In the genomic region with DNA sequence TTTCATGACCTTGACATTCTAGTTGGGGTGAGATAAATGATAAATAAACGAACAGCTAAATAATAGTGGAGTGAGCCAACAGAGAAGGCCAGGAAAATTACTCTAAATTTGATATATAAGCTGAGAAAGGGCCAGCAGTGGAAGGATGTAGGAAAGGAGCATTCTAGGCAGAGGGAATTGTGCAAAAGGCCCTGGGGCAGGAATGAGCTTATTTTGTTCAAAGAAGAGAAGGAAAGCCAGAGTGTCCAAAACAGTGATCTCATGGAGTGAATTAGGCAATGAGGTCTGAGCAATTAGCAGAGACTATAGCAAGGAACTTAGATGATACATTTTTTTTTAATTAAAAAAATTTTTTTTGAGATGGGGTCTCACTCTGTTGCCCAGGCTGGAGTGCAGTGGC, we compare ENCODE assay signal across 40 cellular contexts. TPM values are rescaled to one million over a fixed set of nuclear protein-coding genes. Genes with fewer than 3 reads are reported as not detected.
"Had no signal": no experiment of that assay in that cellular context is flagged by ENCODE, and none has a peak within 500 bp of the region (broad histone marks: within the 10 kb centered on the region; RNA-seq: fewer than 3 reads in every experiment).

No MANE protein-coding gene starts in this region.

- H3K36me3 ChIP-seq: adrenal gland, brain microvascular endothelial cell had no signal

- H3K36me3 Mint-ChIP-seq: activated CD4-positive, alpha-beta memory T cell treated with anti-CD3 and anti-CD28 coated beads for 36 hours; activated naive CD4-positive, alpha-beta T cell treated with anti-CD3 and anti-CD28 coated beads, Interleukin-2, amount 50 U/mL, for 72 hours had no signal

- FAIRE-seq: astrocyte, TTC549 had no signal

- H3K4me3 Mint-ChIP-seq: activated B cell treated with CpG ODN at 0.5 μM for 24 hours; activated CD4-positive, alpha-beta memory T cell treated with anti-CD3 and anti-CD28 coated beads for 36 hours; activated CD4-positive, alpha-beta T cell treated with anti-CD3 and anti-CD28 coated beads, Interleukin-2, amount 10 ng/mL, durations not matched to agents 24 days and 14 days; activated CD8-positive, alpha-beta T cell treated with anti-CD3 and anti-CD28 coated beads for 36 hours; activated naive CD4-positive, alpha-beta T cell treated with anti-CD3 and anti-CD28 coated beads for 36 hours; activated naive CD8-positive, alpha-beta T cell treated with anti-CD3 and anti-CD28 coated beads for 36 hours; activated T-cell treated with anti-CD3 and anti-CD28 coated beads, Interleukin-2, amount 50 U/mL, for 4 hours; activated T-cell treated with anti-CD3 and anti-CD28 coated beads, Interleukin-2, amount 50 U/mL, for 72 hours; activated T-helper 1 cell treated with anti-CD3 and anti-CD28 coated beads, Interleukin-12 subunit alpha, Interleukin-12 subunit beta, Interleukin-2, Interleukin-4 antibody, amounts not matched to agents 30 ng/mL and 10 ng/mL and 1 ng/mL, durations not matched to agents 14 hours and 24 hours and 36 hours; activated T-helper 17 cell treated with anti-CD3 and anti-CD28 coated beads, Interleukin-2, amount 50 U/mL, for 72 hours; T-cell; T-helper 17 cell had no signal

- H3K4me1 ChIP-seq: adrenal gland had no signal

- H3K9me3 ChIP-seq: adrenal gland, body of pancreas had no signal

- H3K4me1 Mint-ChIP-seq: activated B cell treated with CpG ODN at 0.5 μM for 24 hours; activated CD4-positive, alpha-beta T cell treated with anti-CD3 and anti-CD28 coated beads, Interleukin-2, amount 10 ng/mL, durations not matched to agents 24 days and 14 days; activated naive CD8-positive, alpha-beta T cell treated with anti-CD3 and anti-CD28 coated beads for 36 hours; activated T-helper 17 cell treated with anti-CD3 and anti-CD28 coated beads, Interleukin-2, amount 50 U/mL, for 72 hours; T-cell; T-helper 17 cell had no signal

- DNase-seq: activated B cell treated with CpG ODN at 0.5 μM for 24 hours; activated CD4-positive, alpha-beta memory T cell treated with anti-CD3 and anti-CD28 coated beads for 36 hours; activated CD4-positive, alpha-beta T cell treated with anti-CD3 and anti-CD28 coated beads for 4 hours; activated CD4-positive, alpha-beta T cell treated with anti-CD3 and anti-CD28 coated beads, Interleukin-2, amount 10 ng/mL, durations not matched to agents 24 days and 14 days; activated CD4-positive, alpha-beta T cell treated with anti-CD3 and anti-CD28 coated beads, Interleukin-2, amount 50 U/mL, for 1 hour; activated CD4-positive, alpha-beta T cell treated with anti-CD3 and anti-CD28 coated beads, Interleukin-2, amount 50 U/mL, for 4 hours; activated CD4-positive, CD25-positive, alpha-beta regulatory T cell treated with anti-CD3 and anti-CD28 coated beads, Interleukin-2, amount 50 U/mL, for 72 hours; activated CD8-positive, alpha-beta memory T cell treated with anti-CD3 and anti-CD28 coated beads, Interleukin-2, amount 50 U/mL, for 4 hours; activated CD8-positive, alpha-beta T cell treated with anti-CD3 and anti-CD28 coated beads for 36 hours; activated effector memory CD4-positive, alpha-beta T cell treated with anti-CD3 and anti-CD28 coated beads, Interleukin-2, amount 50 U/mL, for 16 hours; activated gamma-delta T cell treated with Interleukin-2 at 50 U/mL for 16 hours; activated naive CD4-positive, alpha-beta T cell; activated naive CD4-positive, alpha-beta T cell treated with anti-CD3 and anti-CD28 coated beads for 36 hours; activated naive CD4-positive, alpha-beta T cell treated with anti-CD3 and anti-CD28 coated beads, Interleukin-2, amount 50 U/mL, for 16 hours; activated naive CD8-positive, alpha-beta T cell treated with anti-CD3 and anti-CD28 coated beads for 36 hours; activated T-cell treated with anti-CD3 and anti-CD28 coated beads for 4 hours; activated T-cell treated with anti-CD3 and anti-CD28 coated beads, Interleukin-2, amount 50 U/mL, for 1 hour; activated T-cell treated with anti-CD3 and anti-CD28 coated beads, Interleukin-2, amount 50 U/mL, for 4 hours; activated T-cell treated with anti-CD3 and anti-CD28 coated beads, Interleukin-2, amount 50 U/mL, for 72 hours; adrenal gland; amniotic stem cell; aorta; body of pancreas; brain microvascular endothelial cell; central memory CD4-positive, alpha-beta T cell; cerebellar nuclear complex; T-cell; T-helper 17 cell; T1000 had no signal

- H3K27ac Mint-ChIP-seq: activated B cell treated with CpG ODN at 0.5 μM for 24 hours; activated CD4-positive, alpha-beta memory T cell treated with anti-CD3 and anti-CD28 coated beads for 36 hours; activated CD4-positive, alpha-beta T cell treated with anti-CD3 and anti-CD28 coated beads, Interleukin-2, amount 10 ng/mL, durations not matched to agents 24 days and 14 days; activated CD8-positive, alpha-beta T cell treated with anti-CD3 and anti-CD28 coated beads for 36 hours; activated naive CD4-positive, alpha-beta T cell treated with anti-CD3 and anti-CD28 coated beads for 36 hours; activated naive CD4-positive, alpha-beta T cell treated with anti-CD3 and anti-CD28 coated beads, Interleukin-2, amount 50 U/mL, for 72 hours; activated naive CD8-positive, alpha-beta T cell treated with anti-CD3 and anti-CD28 coated beads for 36 hours; activated T-cell treated with anti-CD3 and anti-CD28 coated beads, Interleukin-2, amount 50 U/mL, for 72 hours; activated T-helper 1 cell treated with anti-CD3 and anti-CD28 coated beads, Interleukin-12 subunit alpha, Interleukin-12 subunit beta, Interleukin-2, Interleukin-4 antibody, amounts not matched to agents 30 ng/mL and 10 ng/mL and 1 ng/mL, durations not matched to agents 14 hours and 24 hours and 36 hours; activated T-helper 17 cell treated with anti-CD3 and anti-CD28 coated beads, Interleukin-2, amount 50 U/mL, for 72 hours; T-cell; T-helper 17 cell had no signal

- H3K9me3 Mint-ChIP-seq: activated B cell treated with CpG ODN at 0.5 μM for 24 hours; activated T-helper 17 cell treated with anti-CD3 and anti-CD28 coated beads, Interleukin-2, amount 50 U/mL, for 72 hours had no signal

- H3K27me3 Mint-ChIP-seq: activated B cell treated with CpG ODN at 0.5 μM for 24 hours; activated CD4-positive, alpha-beta memory T cell treated with anti-CD3 and anti-CD28 coated beads for 36 hours; activated CD4-positive, alpha-beta T cell treated with anti-CD3 and anti-CD28 coated beads, Interleukin-2, amount 10 ng/mL, durations not matched to agents 24 days and 14 days; activated CD8-positive, alpha-beta T cell treated with anti-CD3 and anti-CD28 coated beads for 36 hours; activated naive CD8-positive, alpha-beta T cell treated with anti-CD3 and anti-CD28 coated beads for 36 hours; T-helper 17 cell had no signal

- H3K27me3 ChIP-seq: adrenal gland, body of pancreas, brain microvascular endothelial cell had no signal

- ATAC-seq: activated CD8-positive, alpha-beta T cell treated with anti-CD3 and anti-CD28 coated beads for 36 hours; activated naive CD4-positive, alpha-beta T cell treated with anti-CD3 and anti-CD28 coated beads, Interleukin-2, amount 50 U/mL, for 72 hours; activated T-cell treated with anti-CD3 and anti-CD28 coated beads, Interleukin-2, amount 50 U/mL, for 4 hours; activated T-cell treated with anti-CD3 and anti-CD28 coated beads, Interleukin-2, amount 50 U/mL, for 72 hours; activated T-helper 17 cell treated with anti-CD3 and anti-CD28 coated beads, Interleukin-2, amount 50 U/mL, for 72 hours; body of pancreas; T-cell; T-helper 17 cell had no signal

- H3K4me3 ChIP-seq: adrenal gland, body of pancreas had no signal

- H3K27ac ChIP-seq: adrenal gland, body of pancreas, brain microvascular endothelial cell, VCaP had no signal

RNA-seq across cellular contexts. Expression of a gene that starts 43.3 kb away (rescaled TPM):
- total RNA-seq: activated B cell treated with CpG ODN at 0.5 μM for 24 hours; activated CD4-positive, alpha-beta memory T cell treated with anti-CD3 and anti-CD28 coated beads for 36 hours; activated CD4-positive, alpha-beta T cell treated with anti-CD3 and anti-CD28 coated beads, Interleukin-2, amount 10 ng/mL, durations not matched to agents 24 days and 14 days; activated CD8-positive, alpha-beta memory T cell treated with anti-CD3 and anti-CD28 coated beads for 36 hours; activated CD8-positive, alpha-beta T cell treated with anti-CD3 and anti-CD28 coated beads for 36 hours; activated naive CD4-positive, alpha-beta T cell treated with anti-CD3 and anti-CD28 coated beads for 36 hours; activated naive CD4-positive, alpha-beta T cell treated with anti-CD3 and anti-CD28 coated beads, Interleukin-2, amount 50 U/mL, for 72 hours; activated naive CD8-positive, alpha-beta T cell treated with anti-CD3 and anti-CD28 coated beads for 36 hours; activated T-cell treated with anti-CD3 and anti-CD28 coated beads, Interleukin-2, amount 50 U/mL, for 4 hours; activated T-cell treated with anti-CD3 and anti-CD28 coated beads, Interleukin-2, amount 50 U/mL, for 72 hours; activated T-helper 1 cell treated with anti-CD3 and anti-CD28 coated beads, Interleukin-12 subunit alpha, Interleukin-12 subunit beta, Interleukin-2, Interleukin-4 antibody, amounts not matched to agents 30 ng/mL and 10 ng/mL and 1 ng/mL, durations not matched to agents 14 hours and 24 hours and 36 hours; activated T-helper 17 cell treated with anti-CD3 and anti-CD28 coated beads, Interleukin-2, amount 50 U/mL, for 72 hours; adrenal gland; aorta; astrocyte; body of pancreas; cardiac septum; chondrocyte; T-cell; T-helper 1 cell treated with Interleukin-12 subunit alpha and Interleukin-12 subunit beta and Interleukin-4 antibody, amounts not matched to agents 30 ng/mL and 1 ng/mL, for 36 hours; T-helper 17 cell; T-helper 2 cell treated with Interferon-gamma antibody and Interleukin-4, amounts not matched to agents 100 ng/mL and 5 ng/mL, for 36 hours had no signal
